Comparison of ENCODE assay signal across 14 cellular contexts in genomic region chr10:132325969-132326889, GRCh38. TPM values are rescaled to one million over a fixed set of nuclear protein-coding genes. Genes with fewer than 3 reads are reported as not detected.
DNase-seq lines count a peak whose midpoint lies in the region; ATAC-seq and TF ChIP-seq lines count a peak whose summit lies in the region.
"Had no signal": no experiment of that assay in that cellular context is flagged by ENCODE, and none has a peak within 500 bp of the region (broad histone marks: within the 10 kb centered on the region; RNA-seq: fewer than 3 reads in every experiment).

No MANE protein-coding gene starts in this region.

- POLR2A ChIA-PET in activated CD8-positive, alpha-beta T cell treated with anti-CD3 and anti-CD28 coated beads for 36 hours (lab: Charles Lee), result interaction anchor here (0.6 to 1.5 kb wide), 2 partner anchors 11 to 16 kb away, joined by 3 read pairs; no protein-coding TSS in a partner anchor
- POLR2A ChIA-PET in activated CD8-positive, alpha-beta T cell treated with anti-CD3 and anti-CD28 coated beads, Interleukin-2, amount 10 ng/mL, durations not matched to agents 7 days and 5 days (lab: Charles Lee), result no interaction called here

- peak; percentile 18 for ATAC-seq in activated CD8-positive, alpha-beta T cell treated with anti-CD3 and anti-CD28 coated beads for 36 hours
- ATAC-seq in activated CD8-positive, alpha-beta T cell treated with anti-CD3 and anti-CD28 coated beads, Interleukin-2, amount 10 ng/mL, durations not matched to agents 7 days and 5 days, result no peak
- ATAC-seq in GM21529 (IDR thresholded peaks at IDR 0.05; ENCODE audit: unreplicated experiment) (peak; percentile 42), HG02840 (IDR thresholded peaks at IDR 0.05; ENCODE audit: low FRiP score, unreplicated experiment) (no peak), HG02973 (IDR thresholded peaks at IDR 0.05; ENCODE audit: unreplicated experiment) (no peak)

- intact Hi-C loops in activated CD8-positive, alpha-beta T cell treated with anti-CD3 and anti-CD28 coated beads for 36 hours (cut with micrococcal nuclease), result no loop called here

- peak overlapping the region; percentile 88 for H3K27ac Mint-ChIP-seq in activated CD8-positive, alpha-beta T cell treated with anti-CD3 and anti-CD28 coated beads for 36 hours
- no peak overlapping the region for H3K27ac Mint-ChIP-seq in activated CD8-positive, alpha-beta T cell treated with anti-CD3 and anti-CD28 coated beads, Interleukin-2, amount 10 ng/mL, durations not matched to agents 7 days and 5 days
- H3K27ac Mint-ChIP-seq in activated naive CD8-positive, alpha-beta T cell, result peak overlapping the region; percentile 69
- H3K27ac Mint-ChIP-seq in neural crest cell (ENCODE audit: unreplicated experiment), result no peak overlapping the region

- no peak for DNase-seq in activated CD8-positive, alpha-beta T cell treated with anti-CD3 and anti-CD28 coated beads for 36 hours
- DNase-seq in activated CD8-positive, alpha-beta T cell treated with anti-CD3 and anti-CD28 coated beads, Interleukin-2, amount 10 ng/mL, durations not matched to agents 7 days and 5 days, result no peak
- DNase-seq in neural crest cell (ENCODE audit: low read depth, low spot score), result no peak
- DNase-seq in GM03348 (ENCODE audit: low spot score), result no peak
- DNase-seq: effector CD4-positive, alpha-beta T cell; kidney glomerular epithelial cell; mammary epithelial cell; NCI-H1105; NCI-H524 treated with DMSO at 0.1 percent for 48 hours; ovary had no signal

- TF ChIP-seq CTCF in activated CD8-positive, alpha-beta T cell treated with anti-CD3 and anti-CD28 coated beads for 36 hours (IDR thresholded peaks at IDR 0.05), result no peak
- no peak for TF ChIP-seq CTCF in neural crest cell (conservative IDR thresholded peaks at IDR 0.05)

- peaks cover 9% of the 10 kb centered on the region for H3K9me3 Mint-ChIP-seq in activated CD8-positive, alpha-beta T cell treated with anti-CD3 and anti-CD28 coated beads for 36 hours
- no peaks in the 10 kb centered on the region for H3K9me3 Mint-ChIP-seq in activated CD8-positive, alpha-beta T cell treated with anti-CD3 and anti-CD28 coated beads, Interleukin-2, amount 10 ng/mL, durations not matched to agents 7 days and 5 days (ENCODE audit: insufficient read depth)
- H3K9me3 Mint-ChIP-seq in activated naive CD8-positive, alpha-beta T cell (ENCODE audit: low read depth), result no peaks in the 10 kb centered on the region
- no peaks in the 10 kb centered on the region for H3K9me3 Mint-ChIP-seq in neural crest cell

- CTCF ChIA-PET in activated CD8-positive, alpha-beta T cell treated with anti-CD3 and anti-CD28 coated beads for 36 hours (lab: Charles Lee), result interaction anchor here (1.4 kb wide), 1 partner anchor 35 kb away, joined by 5 read pairs; no protein-coding TSS in a partner anchor
- CTCF ChIA-PET in activated CD8-positive, alpha-beta T cell treated with anti-CD3 and anti-CD28 coated beads, Interleukin-2, amount 10 ng/mL, durations not matched to agents 7 days and 5 days (lab: Charles Lee), result no interaction called here

- no peaks in the 10 kb centered on the region for H3K27me3 Mint-ChIP-seq in activated CD8-positive, alpha-beta T cell treated with anti-CD3 and anti-CD28 coated beads for 36 hours
- no peaks in the 10 kb centered on the region for H3K27me3 Mint-ChIP-seq in activated CD8-positive, alpha-beta T cell treated with anti-CD3 and anti-CD28 coated beads, Interleukin-2, amount 10 ng/mL, durations not matched to agents 7 days and 5 days (ENCODE audit: low read depth)
- H3K27me3 Mint-ChIP-seq in activated naive CD8-positive, alpha-beta T cell, result no peaks in the 10 kb centered on the region
- no peaks in the 10 kb centered on the region for H3K27me3 Mint-ChIP-seq in neural crest cell (ENCODE audit: low read depth)

- no peak overlapping the region for H3K4me3 Mint-ChIP-seq in activated CD8-positive, alpha-beta T cell treated with anti-CD3 and anti-CD28 coated beads for 36 hours
- no peak overlapping the region for H3K4me3 Mint-ChIP-seq in activated CD8-positive, alpha-beta T cell treated with anti-CD3 and anti-CD28 coated beads, Interleukin-2, amount 10 ng/mL, durations not matched to agents 7 days and 5 days
- no peak overlapping the region for H3K4me3 Mint-ChIP-seq in activated naive CD8-positive, alpha-beta T cell
- H3K4me3 Mint-ChIP-seq in neural crest cell, result peak overlapping the region; percentile 14

- peaks cover 41% of the 10 kb centered on the region for H3K4me1 Mint-ChIP-seq in activated CD8-positive, alpha-beta T cell treated with anti-CD3 and anti-CD28 coated beads for 36 hours (ENCODE audit: low read depth)
- peaks cover 38% of the 10 kb centered on the region for H3K4me1 Mint-ChIP-seq in activated CD8-positive, alpha-beta T cell treated with anti-CD3 and anti-CD28 coated beads, Interleukin-2, amount 10 ng/mL, durations not matched to agents 7 days and 5 days (ENCODE audit: low read depth)
- H3K4me1 Mint-ChIP-seq in activated naive CD8-positive, alpha-beta T cell (ENCODE audit: low read depth), result peaks cover 49% of the 10 kb centered on the region
- H3K4me1 Mint-ChIP-seq in neural crest cell, result peaks cover 33% of the 10 kb centered on the region

- H3K36me3 Mint-ChIP-seq in activated CD8-positive, alpha-beta T cell treated with anti-CD3 and anti-CD28 coated beads for 36 hours (ENCODE audit: low read depth), result peaks cover 54% of the 10 kb centered on the region
- peaks cover 59% of the 10 kb centered on the region for H3K36me3 Mint-ChIP-seq in activated CD8-positive, alpha-beta T cell treated with anti-CD3 and anti-CD28 coated beads, Interleukin-2, amount 10 ng/mL, durations not matched to agents 7 days and 5 days (ENCODE audit: low read depth)
- H3K36me3 Mint-ChIP-seq in activated naive CD8-positive, alpha-beta T cell, result peaks cover 18% of the 10 kb centered on the region
- H3K36me3 Mint-ChIP-seq in neural crest cell (ENCODE audit: low read depth), result peaks cover 28% of the 10 kb centered on the region

RNA-seq across cellular contexts. Expression of gene LRRC27, which starts 5.8 kb away (rescaled TPM):
- total RNA-seq in activated CD8-positive, alpha-beta T cell treated with anti-CD3 and anti-CD28 coated beads for 36 hours, result 1 to 10 TPM; 2.7 to 3.5 TPM
- total RNA-seq in activated CD8-positive, alpha-beta T cell treated with anti-CD3 and anti-CD28 coated beads, Interleukin-2, amount 10 ng/mL, durations not matched to agents 7 days and 5 days, result 1 to 10 TPM; 3.3 to 3.8 TPM
- total RNA-seq in neural crest cell, result 18.3 and 21.9 TPM in 2 replicates

RNA-seq across cellular contexts. Expression of gene STK32C, which starts 18.5 kb away (rescaled TPM):
- 10 to 100 TPM; 29.3 to 31.4 TPM for total RNA-seq in activated CD8-positive, alpha-beta T cell treated with anti-CD3 and anti-CD28 coated beads for 36 hours
- 10 to 100 TPM; 19.1 to 21.1 TPM for total RNA-seq in activated CD8-positive, alpha-beta T cell treated with anti-CD3 and anti-CD28 coated beads, Interleukin-2, amount 10 ng/mL, durations not matched to agents 7 days and 5 days
- total RNA-seq in neural crest cell, result 19.6 and 21.9 TPM in 2 replicates

Comparison
In these comparisons a context has a peak if more than half of its experiments do, and no peak if none do; other contexts are left out.
1. ATAC-seq: peak in activated CD8-positive, alpha-beta T cell treated with anti-CD3 and anti-CD28 coated beads for 36 hours (single experiment) and GM21529 (single experiment); none in activated CD8-positive, alpha-beta T cell treated with anti-CD3 and anti-CD28 coated beads, Interleukin-2, amount 10 ng/mL, durations not matched to agents 7 days and 5 days (single experiment), HG02840 (single experiment) and HG02973 (single experiment).
2. H3K27ac Mint-ChIP-seq: peak in activated CD8-positive, alpha-beta T cell treated with anti-CD3 and anti-CD28 coated beads for 36 hours (single experiment) and activated naive CD8-positive, alpha-beta T cell (single experiment); none in activated CD8-positive, alpha-beta T cell treated with anti-CD3 and anti-CD28 coated beads, Interleukin-2, amount 10 ng/mL, durations not matched to agents 7 days and 5 days (single experiment) and neural crest cell (single experiment).